25 cellular contexts compared by ENCODE assay signal in genomic region chr11:130509942-130510341, GRCh38.
DNase-seq lines count a peak whose midpoint lies in the region; ATAC-seq and TF ChIP-seq lines count a peak whose summit lies in the region.
"Had no signal": no experiment of that assay in that cellular context is flagged by ENCODE, and none has a peak within 500 bp of the region (broad histone marks: within the 10 kb centered on the region; RNA-seq: fewer than 3 reads in every experiment).

No MANE protein-coding gene starts in this region.

- H3K4me1 ChIP-seq in ascending aorta (peaks cover 9 to 15% of the 10 kb centered on the region in 2 donors), mesodermal cell (ENCODE audit: control insufficient read depth, insufficient read depth, low read length, poor library complexity, severe bottlenecking) (no peaks in the 10 kb centered on the region), thoracic aorta (ENCODE audit: control insufficient read depth in 1 of 2, low read depth in 2 of 2) (peaks cover 4 to 44% of the 10 kb centered on the region in 2 donors)

- CTCF ChIA-PET in AG04450 (lab: Charles Lee): interaction anchor here (1.0 to 2.0 kb wide), 2 partner anchors 14 to 75 kb away, joined by 3 to 5 read pairs; no protein-coding TSS in a partner anchor

- intact Hi-C loops in ascending aorta (cut with DNase I): no loop called here

- POLR2A ChIA-PET in AG04450 (lab: Yijun Ruan, JAX): interaction anchor here (1.5 kb wide), 1 partner anchor 13 kb away, joined by 6 read pairs; no protein-coding TSS in a partner anchor

- no peaks in the 10 kb centered on the region for H3K27me3 ChIP-seq in AG04450 (ENCODE audit: control insufficient read depth, insufficient read depth, low read length)
- H3K27me3 ChIP-seq in ascending aorta: no peaks in the 10 kb centered on the region
- H3K27me3 ChIP-seq in thoracic aorta (replicated peaks; ENCODE audit: insufficient read depth): no peaks in the 10 kb centered on the region
- H3K27me3 ChIP-seq: esophagus squamous epithelium, gastrocnemius medialis, Peyer's patch, SJSA1, testis had no signal

- H3K36me3 ChIP-seq in ascending aorta (no peaks in the 10 kb centered on the region), mesodermal cell (ENCODE audit: control insufficient read depth, insufficient read depth, low read length) (no peaks in the 10 kb centered on the region), thoracic aorta (no peaks in the 10 kb centered on the region)
- H3K36me3 ChIP-seq: esophagus squamous epithelium, gastrocnemius medialis, Peyer's patch, SJSA1 had no signal

- DNase-seq in AG04450 (ENCODE audit: low read depth, low spot score): no peak
- no peak for DNase-seq in ascending aorta (ENCODE audit: low spot score in 2 of 2)
- no peak for DNase-seq in thoracic aorta (ENCODE audit: low spot score)
- DNase-seq in activated CD4-positive, alpha-beta T cell treated with anti-CD3 and anti-CD28 coated beads for 4 hours: no peak
- no peak for DNase-seq in stimulated activated CD4-positive, alpha-beta T cell treated with anti-CD3 and anti-CD28 coated beads, Interleukin-4, amount 100 ng/mL, for 4 hours
- DNase-seq: activated CD4-positive, alpha-beta T cell treated with anti-CD3 and anti-CD28 coated beads for 36 hours; CD4-positive, CD25-positive, alpha-beta regulatory T cell; DMS 273 treated with DMSO at 0.1 percent for 48 hours; effector memory CD8-positive, alpha-beta T cell; esophagus squamous epithelium; gastrocnemius medialis; kidney; NCI-H1417 treated with DMSO at 0.1 percent for 48 hours; NCI-H510A treated with DMSO at 0.1 percent for 48 hours; NK-92 treated with Interleukin-12 subunit alpha and Interleukin-12 subunit beta, amount 100 ng/mL, for 24 hours; Peyer's patch; T-helper 1 cell had no signal

- ATAC-seq in thoracic aorta (ENCODE audit: insufficient number of reproducible peaks, low FRiP score, low read depth) (no peak), HG03571 (IDR thresholded peaks at IDR 0.05; ENCODE audit: unreplicated experiment) (no peak)
- ATAC-seq: activated CD4-positive, alpha-beta T cell treated with anti-CD3 and anti-CD28 coated beads for 36 hours; activated naive CD4-positive, alpha-beta T cell treated with anti-CD3 and anti-CD28 coated beads, Interleukin-2, amount 50 U/mL, for 72 hours; effector memory CD8-positive, alpha-beta T cell; gastrocnemius medialis; HCT116; natural killer cell treated with Interleukin-12 subunit alpha and Interleukin-12 subunit beta and Interleukin-15 and Interleukin-18, amount 100 ng/mL, for 72 hours; stimulated activated effector memory CD8-positive, alpha-beta T cell treated with anti-CD3 and anti-CD28 coated beads, Interleukin-12 subunit alpha, Interleukin-12 subunit beta, amount 100 ng/mL, for 72 hours had no signal

- peaks cover 11% of the 10 kb centered on the region for H3K9me3 ChIP-seq in AG04450 (ENCODE audit: control insufficient read depth, insufficient read depth, low read length)
- no peaks in the 10 kb centered on the region for H3K9me3 ChIP-seq in ascending aorta
- H3K9me3 ChIP-seq in mesodermal cell (ENCODE audit: control insufficient read depth, low read length): peaks cover 19% of the 10 kb centered on the region
- H3K9me3 ChIP-seq in thoracic aorta: no peaks in the 10 kb centered on the region
- H3K9me3 ChIP-seq: esophagus squamous epithelium, gastrocnemius medialis, SJSA1, testis had no signal

- H3K27ac ChIP-seq in AG04450 (ENCODE audit: low read depth, low read length): peak overlapping the region; percentile 43
- peak overlapping the region; percentile 83 to 85 for H3K27ac ChIP-seq in ascending aorta
- H3K27ac ChIP-seq in mesodermal cell (ENCODE audit: low read depth, low read length, severe bottlenecking): peak overlapping the region; percentile 10
- H3K27ac ChIP-seq in thoracic aorta: peak overlapping the region; percentile 73 to 77
- H3K27ac ChIP-seq: gastrocnemius medialis, SJSA1 had no signal

- no peak for TF ChIP-seq CTCF in AG04450 (IDR thresholded peaks at IDR 0.05; ENCODE audit: low read depth, low read length)
- TF ChIP-seq CTCF in ascending aorta (IDR thresholded peaks at IDR 0.05): no peak
- TF ChIP-seq CTCF in thoracic aorta (IDR thresholded peaks at IDR 0.05): no peak

- H3K4me3 ChIP-seq in AG04450 (ENCODE audit: low read depth, low read length) (no peak overlapping the region), ascending aorta (no peak overlapping the region), mesodermal cell (ENCODE audit: extremely low read depth, insufficient read depth, low read length, poor library complexity, severe bottlenecking) (no peak overlapping the region), thoracic aorta (no peak overlapping the region)
- H3K4me3 ChIP-seq: esophagus squamous epithelium, gastrocnemius medialis, Peyer's patch, SJSA1, testis had no signal

- 94 to 100% methylated on average over 2 of the region's 2 CpGs for WGBS in mesodermal cell (ENCODE audit: insufficient coverage in 2 of 2), 2 experiments

Comparison
In these comparisons a context has a peak if more than half of its experiments do, and no peak if none do; other contexts are left out.
1. H3K27ac ChIP-seq: peak in every context shown above with its lines; median percentile 84 in ascending aorta; 75 in thoracic aorta; 43 in AG04450; 10 in mesodermal cell.